18 cellular contexts compared by ENCODE assay signal in the genomic region with DNA sequence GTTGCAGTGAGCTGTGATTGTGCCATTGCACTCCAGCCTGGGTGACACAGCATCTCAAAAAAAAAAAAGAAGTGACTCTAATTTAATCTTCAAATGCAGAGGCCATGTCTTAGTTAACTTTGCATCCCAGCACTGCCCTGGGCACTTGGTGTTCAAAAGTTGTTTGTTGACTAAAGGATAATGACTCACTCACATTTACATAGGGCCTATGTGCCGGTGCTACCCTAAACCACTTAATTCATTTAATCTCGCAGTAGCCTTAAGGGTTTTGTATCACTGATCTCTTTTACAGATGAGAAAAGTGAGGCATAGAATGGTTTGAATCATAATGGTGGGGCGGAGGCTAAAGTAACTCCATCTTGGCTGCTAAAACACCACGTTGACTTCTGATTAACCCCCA.
"Had no signal": no experiment of that assay in that cellular context is flagged by ENCODE, and none has a peak within 500 bp of the region (broad histone marks: within the 10 kb centered on the region; RNA-seq: fewer than 3 reads in every experiment).

No MANE protein-coding gene starts in this region.

- H3K27ac ChIP-seq: hepatocyte, right lobe of liver, testis, tibial nerve had no signal

- H3K27ac Mint-ChIP-seq: dendritic cell treated with granulocyte-macrophage colony-stimulating factor and Interleukin-4, amounts not matched to agents 40 ng/mL and 50 ng/mL, for 4 days; mesothelial cell of epicardium; natural killer cell; progenitor cell of endocrine pancreas; stimulated activated effector memory CD8-positive, alpha-beta T cell treated with anti-CD3 and anti-CD28 coated beads, Interleukin-12 subunit alpha, Interleukin-12 subunit beta, amount 100 ng/mL, for 72 hours; stimulated activated naive CD8-positive, alpha-beta T cell treated with anti-CD3 and anti-CD28 coated beads, Interleukin-15, amount 100 ng/mL, for 72 hours had no signal

- H3K4me3 Mint-ChIP-seq: dendritic cell treated with granulocyte-macrophage colony-stimulating factor and Interleukin-4, amounts not matched to agents 40 ng/mL and 50 ng/mL, for 4 days; effector memory CD8-positive, alpha-beta T cell; mesothelial cell of epicardium; natural killer cell; neural crest cell; stimulated activated effector memory CD8-positive, alpha-beta T cell treated with anti-CD3 and anti-CD28 coated beads, Interleukin-12 subunit alpha, Interleukin-12 subunit beta, amount 100 ng/mL, for 72 hours; stimulated activated naive CD8-positive, alpha-beta T cell treated with anti-CD3 and anti-CD28 coated beads, Interleukin-15, amount 100 ng/mL, for 72 hours had no signal

- H3K36me3 Mint-ChIP-seq: mesothelial cell of epicardium; natural killer cell; stimulated activated effector memory CD8-positive, alpha-beta T cell treated with anti-CD3 and anti-CD28 coated beads, Interleukin-12 subunit alpha, Interleukin-12 subunit beta, amount 100 ng/mL, for 72 hours had no signal

- H3K9me3 Mint-ChIP-seq: dendritic cell treated with granulocyte-macrophage colony-stimulating factor and Interleukin-4, amounts not matched to agents 40 ng/mL and 50 ng/mL, for 4 days; effector memory CD8-positive, alpha-beta T cell; natural killer cell; stimulated activated effector memory CD8-positive, alpha-beta T cell treated with anti-CD3 and anti-CD28 coated beads, Interleukin-12 subunit alpha, Interleukin-12 subunit beta, amount 100 ng/mL, for 72 hours; stimulated activated naive CD8-positive, alpha-beta T cell treated with anti-CD3 and anti-CD28 coated beads, Interleukin-15, amount 100 ng/mL, for 72 hours had no signal

- H3K9me3 ChIP-seq: right lobe of liver, testis, tibial nerve had no signal

- DNase-seq: cerebellar nuclear complex; effector memory CD8-positive, alpha-beta T cell; erythroblast; foreskin melanocyte; head of caudate nucleus; natural killer cell; right lobe of liver; stimulated activated CD4-positive, alpha-beta T cell treated with anti-CD3 and anti-CD28 coated beads, Interleukin-4, amount 100 ng/mL, for 1 hour; stimulated activated CD8-positive, alpha-beta memory T cell treated with anti-CD3 and anti-CD28 coated beads, Interleukin-4, amount 100 ng/mL, for 48 hours; stimulated activated naive CD8-positive, alpha-beta T cell treated with anti-CD3 and anti-CD28 coated beads, Interleukin-15, amount 100 ng/mL, for 72 hours; testis had no signal

- ATAC-seq: effector memory CD8-positive, alpha-beta T cell; natural killer cell; right lobe of liver; stimulated activated effector memory CD8-positive, alpha-beta T cell treated with anti-CD3 and anti-CD28 coated beads, Interleukin-12 subunit alpha, Interleukin-12 subunit beta, amount 100 ng/mL, for 72 hours; stimulated activated naive CD8-positive, alpha-beta T cell treated with anti-CD3 and anti-CD28 coated beads, Interleukin-15, amount 100 ng/mL, for 72 hours had no signal

- H3K4me3 ChIP-seq: hepatocyte, right lobe of liver, testis, tibial nerve had no signal

- H3K27me3 Mint-ChIP-seq: effector memory CD8-positive, alpha-beta T cell; stimulated activated naive CD8-positive, alpha-beta T cell treated with anti-CD3 and anti-CD28 coated beads, Interleukin-15, amount 100 ng/mL, for 72 hours had no signal

- H3K27me3 ChIP-seq: hepatocyte, right lobe of liver, testis, tibial nerve had no signal

- H3K36me3 ChIP-seq: right lobe of liver, tibial nerve had no signal

- H3K4me1 ChIP-seq: right lobe of liver, testis, tibial nerve had no signal

- H3K4me1 Mint-ChIP-seq: neural crest cell had no signal
